In genomic region chr14:99524804-99525698, GRCh38 we compare ENCODE assay signal across 8 cellular contexts. TPM values are rescaled to one million over a fixed set of nuclear protein-coding genes. Genes with fewer than 3 reads are reported as not detected.
DNase-seq lines count a peak whose midpoint lies in the region; ATAC-seq and TF ChIP-seq lines count a peak whose summit lies in the region.

No MANE protein-coding gene starts in this region.

- no peak for TF ChIP-seq POLR2A in stomach (IDR thresholded peaks at IDR 0.05)

- H3K4me1 ChIP-seq in heart right ventricle, result peaks cover 8 to 61% (median 46%) of the 10 kb centered on the region in 9 donors
- peaks cover 38 to 78% (median 52%) of the 10 kb centered on the region in 4 donors for H3K4me1 ChIP-seq in stomach

- H3K36me3 ChIP-seq in heart right ventricle (peaks cover 0 to 12% (median 0%) of the 10 kb centered on the region in 9 donors), stomach (peaks cover 0 to 10% (median 4%) of the 10 kb centered on the region in 4 donors)

- no peaks in the 10 kb centered on the region for H3K36me3 Mint-ChIP-seq in activated T-cell treated with anti-CD3 and anti-CD28 coated beads, Interleukin-2, amount 50 U/mL, for 72 hours (ENCODE audit: insufficient read depth in 2 of 2)
- no peaks in the 10 kb centered on the region for H3K36me3 Mint-ChIP-seq in T-helper 17 cell (ENCODE audit: low read depth)

- ATAC-seq in activated T-cell treated with anti-CD3 and anti-CD28 coated beads, Interleukin-2, amount 50 U/mL, for 72 hours (replicated peaks in 1 of 2), result peak; percentile 28 to 38
- ATAC-seq in T-helper 17 cell, result peak; percentile 60
- ATAC-seq in heart right ventricle, result peak in 7 of 8 donors; percentile 48 to 67 (median 58)
- ATAC-seq in HG02763 (IDR thresholded peaks at IDR 0.05; ENCODE audit: unreplicated experiment), result no peak

- TF ChIP-seq EP300 in stomach (IDR thresholded peaks at IDR 0.05), result no peak

- no peak for DNase-seq in activated T-cell treated with anti-CD3 and anti-CD28 coated beads, Interleukin-2, amount 50 U/mL, for 72 hours
- DNase-seq in activated T-cell treated with anti-CD3 and anti-CD28 coated beads for 4 hours, result no peak
- no peak for DNase-seq in T-helper 17 cell
- DNase-seq in heart right ventricle, result no peak
- DNase-seq in stomach, result peak; percentile 60
- DNase-seq in NCI-H345 (lab: John Stamatoyannopoulos, UW), result no peak
- DNase-seq in DMS153 treated with DMSO at 0.1 percent for 48 hours (lab: John Stamatoyannopoulos, UW; ENCODE audit: unreplicated experiment), result no peak

- no peaks in the 10 kb centered on the region for H3K9me3 Mint-ChIP-seq in activated T-cell treated with anti-CD3 and anti-CD28 coated beads, Interleukin-2, amount 50 U/mL, for 72 hours

- TF ChIP-seq CTCF in heart right ventricle (IDR thresholded peaks at IDR 0.05), result peak in 8 of 9 donors; percentile 8 to 55 (median 34)
- TF ChIP-seq CTCF in stomach (IDR thresholded peaks at IDR 0.05), result no peak

- H3K27ac ChIP-seq in heart right ventricle, result peak overlapping the region; percentile 29 to 79 (median 59)
- peak overlapping the region; percentile 71 to 82 (median 74) for H3K27ac ChIP-seq in stomach

- H3K4me3 Mint-ChIP-seq in activated T-cell treated with anti-CD3 and anti-CD28 coated beads, Interleukin-2, amount 50 U/mL, for 72 hours, result peak overlapping the region in 1 of 2 donors; percentile 40
- H3K4me3 Mint-ChIP-seq in T-helper 17 cell, result peak overlapping the region; percentile 67

- H3K4me3 ChIP-seq in heart right ventricle, result no peak overlapping the region
- H3K4me3 ChIP-seq in stomach, result no peak overlapping the region

- H3K27me3 ChIP-seq in heart right ventricle, result no peaks in the 10 kb centered on the region
- no peaks in the 10 kb centered on the region for H3K27me3 ChIP-seq in stomach

- H3K27me3 Mint-ChIP-seq in activated T-cell treated with anti-CD3 and anti-CD28 coated beads, Interleukin-2, amount 50 U/mL, for 72 hours (ENCODE audit: low read depth), result no peaks in the 10 kb centered on the region
- no peaks in the 10 kb centered on the region for H3K27me3 Mint-ChIP-seq in T-helper 17 cell

- no peak overlapping the region for H3K27ac Mint-ChIP-seq in activated T-cell treated with anti-CD3 and anti-CD28 coated beads, Interleukin-2, amount 50 U/mL, for 72 hours
- H3K27ac Mint-ChIP-seq in T-helper 17 cell, result peak overlapping the region; percentile 77

- H3K9me3 ChIP-seq in T-helper 17 cell (ENCODE audit: control insufficient read depth, low read length, poor library complexity, severe bottlenecking), result no peaks in the 10 kb centered on the region
- no peaks in the 10 kb centered on the region for H3K9me3 ChIP-seq in heart right ventricle
- no peaks in the 10 kb centered on the region for H3K9me3 ChIP-seq in stomach

- 60 to 66% methylated on average over 17 of the region's 17 CpGs for WGBS in heart right ventricle, 2 donors
- 35 to 56% (median 50%) methylated on average over 9 to 17 of the region's 17 CpGs for WGBS in stomach, 5 donors

- H3K4me1 Mint-ChIP-seq in activated T-cell treated with anti-CD3 and anti-CD28 coated beads, Interleukin-2, amount 50 U/mL, for 72 hours (ENCODE audit: low read depth), result peaks cover 9% of the 10 kb centered on the region
- H3K4me1 Mint-ChIP-seq in T-helper 17 cell, result peaks cover 11% of the 10 kb centered on the region

- intact Hi-C loops in heart right ventricle (cut with DNase I), result loop anchor here in 1 of 10 donors (10.0 kb wide), 1 partner anchor 360 kb away; no protein-coding TSS in a partner anchor
- intact Hi-C loops in stomach (cut with DNase I; ENCODE audit: low total_unique reads), result no loop called here

RNA-seq across cellular contexts. Expression of gene CCNK, which starts 43.8 kb away (rescaled TPM):
- 10 to 100 TPM; 86.1 to 88.5 TPM for total RNA-seq in activated T-cell treated with anti-CD3 and anti-CD28 coated beads, Interleukin-2, amount 50 U/mL, for 72 hours
- total RNA-seq in T-helper 17 cell (100 to 1,000 TPM; 138 to 141 TPM), heart right ventricle (10 to 100 TPM; 28.0 to 41.0 (median 31.9) TPM), stomach (10 to 100 TPM in 3 of 5 donors, 1 to 10 TPM in 2; 2.3 to 48.3 (median 11.7) TPM)
- polyA plus RNA-seq in heart right ventricle (10 to 100 TPM; 10.9 to 11.4 TPM), stomach (10 to 100 TPM in 2 of 3 donors, 1 to 10 TPM in 1; 9.5 to 16.6 (median 11.0) TPM)

RNA-seq across cellular contexts. Expression of gene SETD3, which starts 44.4 kb away (rescaled TPM):
- total RNA-seq in activated T-cell treated with anti-CD3 and anti-CD28 coated beads, Interleukin-2, amount 50 U/mL, for 72 hours, result 10 to 100 TPM; 48.0 to 49.6 TPM
- total RNA-seq in T-helper 17 cell (10 to 100 TPM; 38.2 to 47.6 TPM), heart right ventricle (100 to 1,000 TPM in 8 of 10 donors, 10 to 100 TPM in 2; 89.6 to 129 (median 107) TPM), stomach (100 to 1,000 TPM in 1 of 5 donors, 10 to 100 TPM in 4; 30.4 to 119 (median 51.4) TPM)
- polyA plus RNA-seq in heart right ventricle (10 to 100 TPM; 35.0 to 59.9 TPM), stomach (10 to 100 TPM; 24.1 to 51.6 (median 29.9) TPM)

Comparison
In these comparisons a context has a peak if more than half of its experiments do, and no peak if none do; other contexts are left out.
1. CTCF ChIP-seq: peak in heart right ventricle (8 of 9); none in stomach (0 of 7).